ENCODE assay signal across 12 cellular contexts in genomic region chr20:51446656-51447055, GRCh38.
A peak's percentile ranks its signal among the peaks of the same experiment; 100 is the strongest.
DNase-seq lines count a peak whose midpoint lies in the region; FAIRE-seq and TF ChIP-seq lines count a peak whose summit lies in the region.
"Had no signal": no experiment of that assay in that cellular context is flagged by ENCODE, and none has a peak within 500 bp of the region (broad histone marks: within the 10 kb centered on the region; RNA-seq: fewer than 3 reads in every experiment).

No MANE protein-coding gene starts in this region.

- no peaks in the 10 kb centered on the region for H3K27me3 Mint-ChIP-seq in mesothelial cell of epicardium (ENCODE audit: low read depth)
- peaks cover 0 to 1% of the 10 kb centered on the region in 2 donors for H3K27me3 Mint-ChIP-seq in CD8-positive, alpha-beta memory T cell
- H3K27me3 Mint-ChIP-seq: CD4-positive, alpha-beta memory T cell had no signal

- no peaks in the 10 kb centered on the region for H3K9me3 Mint-ChIP-seq in mesothelial cell of epicardium
- H3K9me3 Mint-ChIP-seq in CD8-positive, alpha-beta memory T cell: no peaks in the 10 kb centered on the region
- H3K9me3 Mint-ChIP-seq: CD4-positive, alpha-beta memory T cell; GM23338 had no signal

- no peak overlapping the region for H3K4me3 ChIP-seq in bronchial epithelial cell (ENCODE audit: low read depth, low read length)
- H3K4me3 ChIP-seq in CD8-positive, alpha-beta memory T cell (ENCODE audit: low read length): no peak overlapping the region
- H3K4me3 ChIP-seq: GM23338 had no signal

- peak; percentile 95 for DNase-seq in A172 (ENCODE audit: low spot score)
- peak; percentile 55 for DNase-seq in HuH-7 (ENCODE audit: low spot score)
- peak; percentile 37 for DNase-seq in bronchial epithelial cell (ENCODE audit: low read depth)
- DNase-seq in mesothelial cell of epicardium (ENCODE audit: low spot score in 2 of 2, unreplicated experiment in 2 of 2): no peak
- DNase-seq in NCI-H526 (lab: John Stamatoyannopoulos, UW): no peak
- no peak for DNase-seq in CD8-positive, alpha-beta memory T cell
- no peak for DNase-seq in NCI-H526 treated with DMSO at 0.1 percent for 48 hours (lab: John Stamatoyannopoulos, UW)
- DNase-seq in GM10266 (ENCODE audit: extremely low spot score): no peak
- DNase-seq: CD4-positive, alpha-beta memory T cell; cortex of kidney; NCI-H82 had no signal

- H3K36me3 Mint-ChIP-seq in mesothelial cell of epicardium: no peaks in the 10 kb centered on the region
- H3K36me3 Mint-ChIP-seq in CD8-positive, alpha-beta memory T cell: peaks cover 0 to 88% (median 14%) of the 10 kb centered on the region in 3 donors

- no peak overlapping the region for H3K27ac ChIP-seq in CD8-positive, alpha-beta memory T cell (ENCODE audit: low read depth, low read length)

- no peak overlapping the region for H3K4me3 Mint-ChIP-seq in mesothelial cell of epicardium
- H3K4me3 Mint-ChIP-seq in CD8-positive, alpha-beta memory T cell: no peak overlapping the region
- H3K4me3 Mint-ChIP-seq: CD4-positive, alpha-beta memory T cell; GM23338 had no signal

- POLR2A ChIA-PET in CD8-positive, alpha-beta memory T cell (lab: Charles Lee): no interaction called here

- TF ChIP-seq CTCF in bronchial epithelial cell (IDR thresholded peaks at IDR 0.05; ENCODE audit: insufficient read depth, low read length, severe bottlenecking) (no peak), mesothelial cell of epicardium (IDR thresholded peaks at IDR 0.05; ENCODE audit: unreplicated experiment) (no peak), GM10266 (IDR thresholded peaks at IDR 0.05; ENCODE audit: control insufficient read depth, insufficient read depth, low read depth, missing control alignments) (no peak)

- H3K9me3 ChIP-seq in CD8-positive, alpha-beta memory T cell (ENCODE audit: low read length): no peaks in the 10 kb centered on the region

- no peaks in the 10 kb centered on the region for H3K27me3 ChIP-seq in bronchial epithelial cell (ENCODE audit: control insufficient read depth, insufficient read depth, low read length)
- H3K27me3 ChIP-seq in CD8-positive, alpha-beta memory T cell (ENCODE audit: insufficient read depth, low read length, poor library complexity, severe bottlenecking): no peaks in the 10 kb centered on the region

- H3K4me1 Mint-ChIP-seq in mesothelial cell of epicardium: peaks cover 37% of the 10 kb centered on the region
- H3K4me1 Mint-ChIP-seq in CD8-positive, alpha-beta memory T cell: peaks cover 38 to 72% (median 61%) of the 10 kb centered on the region in 3 donors

- no peaks in the 10 kb centered on the region for H3K4me1 ChIP-seq in CD8-positive, alpha-beta memory T cell (ENCODE audit: insufficient read depth, low read length)

- H3K36me3 ChIP-seq in bronchial epithelial cell (ENCODE audit: control insufficient read depth, insufficient read depth, low read length): no peaks in the 10 kb centered on the region
- H3K36me3 ChIP-seq in CD8-positive, alpha-beta memory T cell (ENCODE audit: insufficient read depth, low read length): peaks cover 28% of the 10 kb centered on the region

- CTCF ChIA-PET in CD8-positive, alpha-beta memory T cell (lab: Charles Lee): interaction anchor here (1.5 kb wide), 1 partner anchor 60 kb away, joined by 4 read pairs; no protein-coding TSS in a partner anchor

- peak overlapping the region; percentile 86 for H3K27ac Mint-ChIP-seq in mesothelial cell of epicardium
- peak overlapping the region in 3 of 8 donors; percentile 32 to 68 (median 56) for H3K27ac Mint-ChIP-seq in CD8-positive, alpha-beta memory T cell
- H3K27ac Mint-ChIP-seq: GM23338 had no signal

- FAIRE-seq in bronchial epithelial cell (lab: Jason Lieb, UNC): no peak

Comparison
In these comparisons a context has a peak if more than half of its experiments do, and no peak if none do; other contexts are left out.
1. DNase-seq: peak in A172 (single experiment), HuH-7 (single experiment) and bronchial epithelial cell (single experiment); none in mesothelial cell of epicardium (0 of 2), NCI-H526 (0 of 2), CD8-positive, alpha-beta memory T cell (0 of 5), NCI-H526 treated with DMSO at 0.1 percent for 48 hours (single experiment) and GM10266 (single experiment).